In genomic region chr19:30444253-30444671, GRCh38 we compare ENCODE assay signal across 30 cellular contexts.
"Had no signal": no experiment of that assay in that cellular context is flagged by ENCODE, and none has a peak within 500 bp of the region (broad histone marks: within the 10 kb centered on the region; RNA-seq: fewer than 3 reads in every experiment).

No MANE protein-coding gene starts in this region.

- H3K36me3 ChIP-seq: brain microvascular endothelial cell, SJSA1 had no signal

- H3K27me3 Mint-ChIP-seq: activated CD4-positive, alpha-beta T cell treated with anti-CD3 and anti-CD28 coated beads, Interleukin-2, amount 10 ng/mL, durations not matched to agents 24 days and 14 days; activated naive CD4-positive, alpha-beta T cell treated with anti-CD3 and anti-CD28 coated beads, Interleukin-2, amount 10 ng/mL, durations not matched to agents 7 days and 5 days; activated naive CD8-positive, alpha-beta T cell treated with anti-CD3 and anti-CD28 coated beads, Interleukin-2, amount 50 U/mL, for 24 hours; activated T-cell treated with anti-CD3 and anti-CD28 coated beads, Interleukin-2, amount 50 U/mL, for 24 hours had no signal

- H3K9me3 Mint-ChIP-seq: activated CD4-positive, alpha-beta T cell treated with anti-CD3 and anti-CD28 coated beads, Interleukin-2, amount 10 ng/mL, durations not matched to agents 24 days and 14 days; activated T-cell treated with anti-CD3 and anti-CD28 coated beads, Interleukin-2, amount 50 U/mL, for 24 hours; activated T-helper 1 cell treated with anti-CD3 and anti-CD28 coated beads, Interleukin-12 subunit alpha, Interleukin-12 subunit beta, Interleukin-2, Interleukin-4 antibody, amounts not matched to agents 30 ng/mL and 10 ng/mL and 1 ng/mL, durations not matched to agents 14 hours and 24 hours and 36 hours; T-helper 2 cell treated with Interferon-gamma antibody and Interleukin-4, amounts not matched to agents 5 μg/mL and 100 μg/mL, for 36 hours had no signal

- ATAC-seq: activated CD8-positive, alpha-beta T cell treated with anti-CD3 and anti-CD28 coated beads, Interleukin-2, amount 10 ng/mL, durations not matched to agents 7 days and 5 days; activated naive CD8-positive, alpha-beta T cell treated with anti-CD3 and anti-CD28 coated beads, Interleukin-2, amount 50 U/mL, for 24 hours; Panc1 had no signal

- H3K27ac ChIP-seq: brain microvascular endothelial cell, SJSA1 had no signal

- H3K4me1 Mint-ChIP-seq: activated CD4-positive, alpha-beta T cell treated with anti-CD3 and anti-CD28 coated beads, Interleukin-2, amount 10 ng/mL, durations not matched to agents 24 days and 14 days; activated naive CD4-positive, alpha-beta T cell treated with anti-CD3 and anti-CD28 coated beads, Interleukin-2, amount 10 ng/mL, durations not matched to agents 7 days and 5 days; activated naive CD8-positive, alpha-beta T cell treated with anti-CD3 and anti-CD28 coated beads, Interleukin-2, amount 50 U/mL, for 24 hours had no signal

- H3K4me2 ChIP-seq: SK-N-SH had no signal

- H3K36me3 Mint-ChIP-seq: activated naive CD4-positive, alpha-beta T cell treated with anti-CD3 and anti-CD28 coated beads, Interleukin-2, amount 10 ng/mL, durations not matched to agents 7 days and 5 days; activated naive CD8-positive, alpha-beta T cell had no signal

- H3K9me2 ChIP-seq: SK-N-SH had no signal

- H3K27ac Mint-ChIP-seq: activated CD4-positive, alpha-beta T cell treated with anti-CD3 and anti-CD28 coated beads, Interleukin-2, amount 10 ng/mL, durations not matched to agents 24 days and 14 days; activated CD8-positive, alpha-beta T cell treated with anti-CD3 and anti-CD28 coated beads, Interleukin-2, amount 10 ng/mL, durations not matched to agents 7 days and 5 days; activated naive CD4-positive, alpha-beta T cell treated with anti-CD3 and anti-CD28 coated beads, Interleukin-2, amount 10 ng/mL, durations not matched to agents 7 days and 5 days; activated naive CD8-positive, alpha-beta T cell; activated naive CD8-positive, alpha-beta T cell treated with anti-CD3 and anti-CD28 coated beads, Interleukin-2, amount 50 U/mL, for 24 hours; activated T-cell treated with anti-CD3 and anti-CD28 coated beads, Interleukin-2, amount 50 U/mL, for 24 hours; activated T-helper 1 cell treated with anti-CD3 and anti-CD28 coated beads, Interleukin-12 subunit alpha, Interleukin-12 subunit beta, Interleukin-2, Interleukin-4 antibody, amounts not matched to agents 30 ng/mL and 10 ng/mL and 1 ng/mL, durations not matched to agents 14 hours and 24 hours and 36 hours; T-helper 1 cell treated with Interleukin-12 subunit alpha and Interleukin-12 subunit beta and Interleukin-4 antibody, amounts not matched to agents 30 μg/mL and 1 μg/mL, for 36 hours; T-helper 2 cell treated with Interferon-gamma antibody and Interleukin-4, amounts not matched to agents 5 μg/mL and 100 μg/mL, for 36 hours had no signal

- H3K4me3 Mint-ChIP-seq: activated CD4-positive, alpha-beta T cell treated with anti-CD3 and anti-CD28 coated beads, Interleukin-2, amount 10 ng/mL, durations not matched to agents 24 days and 14 days; activated CD8-positive, alpha-beta T cell treated with anti-CD3 and anti-CD28 coated beads, Interleukin-2, amount 10 ng/mL, durations not matched to agents 7 days and 5 days; activated naive CD4-positive, alpha-beta T cell treated with anti-CD3 and anti-CD28 coated beads, Interleukin-2, amount 10 ng/mL, durations not matched to agents 7 days and 5 days; activated naive CD8-positive, alpha-beta T cell; activated naive CD8-positive, alpha-beta T cell treated with anti-CD3 and anti-CD28 coated beads, Interleukin-2, amount 50 U/mL, for 24 hours; activated T-cell treated with anti-CD3 and anti-CD28 coated beads, Interleukin-2, amount 50 U/mL, for 24 hours; activated T-helper 1 cell treated with anti-CD3 and anti-CD28 coated beads, Interleukin-12 subunit alpha, Interleukin-12 subunit beta, Interleukin-2, Interleukin-4 antibody, amounts not matched to agents 30 ng/mL and 10 ng/mL and 1 ng/mL, durations not matched to agents 14 hours and 24 hours and 36 hours; T-helper 1 cell treated with Interleukin-12 subunit alpha and Interleukin-12 subunit beta and Interleukin-4 antibody, amounts not matched to agents 30 μg/mL and 1 μg/mL, for 36 hours; T-helper 2 cell treated with Interferon-gamma antibody and Interleukin-4, amounts not matched to agents 5 μg/mL and 100 μg/mL, for 36 hours had no signal

- H3K27me3 ChIP-seq: brain microvascular endothelial cell had no signal

- DNase-seq: activated CD4-positive, alpha-beta T cell treated with anti-CD3 and anti-CD28 coated beads, Interleukin-2, amount 10 ng/mL, durations not matched to agents 24 days and 14 days; activated CD4-positive, alpha-beta T cell treated with anti-CD3 and anti-CD28 coated beads, Interleukin-2, amount 50 U/mL, for 48 hours; activated CD8-positive, alpha-beta T cell treated with anti-CD3 and anti-CD28 coated beads, Interleukin-2, amount 10 ng/mL, durations not matched to agents 7 days and 5 days; activated effector memory CD4-positive, alpha-beta T cell treated with Interleukin-2 at 50 U/mL for 16 hours; activated naive CD4-positive, alpha-beta T cell treated with anti-CD3 and anti-CD28 coated beads, Interleukin-2, amount 10 ng/mL, durations not matched to agents 7 days and 5 days; activated naive CD8-positive, alpha-beta T cell treated with anti-CD3 and anti-CD28 coated beads, Interleukin-2, amount 50 U/mL, for 24 hours; activated T-cell treated with anti-CD3 and anti-CD28 coated beads, Interleukin-2, amount 50 U/mL, for 24 hours; anterior cingulate cortex; brain microvascular endothelial cell; central memory CD4-positive, alpha-beta T cell; Karpas-422; KBM-7; NCI-H1105; NCI-H1417 treated with DMSO at 0.1 percent for 48 hours; NCI-H187 treated with DMSO at 0.1 percent for 48 hours; NCI-H2081; NCI-H2171 treated with DMSO at 0.1 percent for 48 hours; NCI-H2227 treated with DMSO at 0.1 percent for 48 hours; NCI-H446; NCI-H510A treated with DMSO at 0.1 percent for 48 hours; NCI-H526 treated with DMSO at 0.1 percent for 48 hours; NCI-H774; SHP77; SK-N-SH had no signal

- H3K4me3 ChIP-seq: SJSA1 had no signal

- H3K9me3 ChIP-seq: SJSA1, SK-N-SH had no signal
